ENCODE assay signal across 8 cellular contexts in the genomic region with DNA sequence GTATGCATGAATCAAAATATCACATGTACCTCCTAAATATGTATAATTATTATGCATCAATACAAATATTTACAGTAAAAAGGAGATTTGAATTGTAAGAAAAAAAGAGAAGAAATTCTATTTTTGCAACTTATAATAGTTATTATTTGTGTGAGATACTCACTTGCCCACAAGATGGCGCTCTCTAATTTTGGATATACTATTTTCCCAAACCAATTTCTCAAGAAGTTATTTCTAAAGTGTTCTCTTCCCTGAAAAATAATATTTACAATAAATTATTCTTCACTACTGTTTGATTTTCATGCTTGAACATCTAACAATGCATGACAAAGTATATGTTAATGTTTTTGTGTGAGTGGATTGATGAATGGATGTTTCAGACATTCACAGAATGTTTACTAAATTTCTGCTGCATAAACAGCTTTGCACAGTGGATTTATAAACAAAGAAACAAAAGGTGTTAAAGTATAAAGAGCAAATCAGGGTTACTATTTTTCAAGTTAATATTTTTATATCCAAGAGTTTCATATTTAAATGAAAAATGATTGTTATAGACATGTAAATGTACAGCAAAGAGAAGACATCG.
DNase-seq lines count a peak whose midpoint lies in the region; ATAC-seq and TF ChIP-seq lines count a peak whose summit lies in the region.

No MANE protein-coding gene starts in this region.

- H3K36me3 ChIP-seq in tibial artery = no peaks in the 10 kb centered on the region

- H3K4me3 ChIP-seq in fibroblast of villous mesenchyme (ENCODE audit: low read depth, low read length) (no peak overlapping the region), tibial artery (no peak overlapping the region)

- H3K4me1 ChIP-seq in tibial artery = no peaks in the 10 kb centered on the region

- H3K27me3 ChIP-seq in tibial artery = no peaks in the 10 kb centered on the region

- TF ChIP-seq CTCF in GM10266 (IDR thresholded peaks at IDR 0.05; ENCODE audit: control insufficient read depth, insufficient read depth, low read depth, missing control alignments) (peak; percentile 51), fibroblast of villous mesenchyme (IDR thresholded peaks at IDR 0.05; ENCODE audit: insufficient read depth, low read depth, low read length) (peak; percentile 58), tibial artery (IDR thresholded peaks at IDR 0.05) (peak; percentile 58 to 59)

- no peaks in the 10 kb centered on the region for H3K9me3 ChIP-seq in tibial artery

- peak overlapping the region in 1 of 2 donors; percentile 42 for H3K27ac ChIP-seq in tibial artery

- ATAC-seq in HG03354 (IDR thresholded peaks at IDR 0.05; ENCODE audit: poor library complexity, severe bottlenecking, unreplicated experiment) (no peak), GM18858 (IDR thresholded peaks at IDR 0.05; ENCODE audit: unreplicated experiment) (no peak)

- peak; percentile 11 for DNase-seq in AG20443 (ENCODE audit: low spot score)
- DNase-seq in GM10266 (ENCODE audit: extremely low spot score) = no peak
- DNase-seq in RPMI8226 = peak; percentile 50
- DNase-seq in fibroblast of villous mesenchyme (ENCODE audit: low read depth) = peak; percentile 48
- no peak for DNase-seq in tibial artery
- DNase-seq in activated CD4-positive, CD25-positive, alpha-beta regulatory T cell (lab: John Stamatoyannopoulos, UW) = no peak

- intact Hi-C loops in tibial artery (cut with DNase I; ENCODE audit: low total_unique reads) = loop anchor here (5.0 kb wide), 1 partner anchor 272 kb away; no protein-coding TSS in a partner anchor

Comparison
In these comparisons a context has a peak if more than half of its experiments do, and no peak if none do; other contexts are left out.
1. DNase-seq: peak in AG20443 (single experiment), RPMI8226 (single experiment) and fibroblast of villous mesenchyme (single experiment); none in GM10266 (single experiment), tibial artery (0 of 2) and activated CD4-positive, CD25-positive, alpha-beta regulatory T cell (0 of 4).
2. Peak in every context shown above with its lines, with median percentiles within 50 percentile points of each other: CTCF ChIP-seq.